8 cellular contexts compared by ENCODE assay signal in genomic region chr13:80339841-80340642, GRCh38. TPM values are rescaled to one million over a fixed set of nuclear protein-coding genes. Genes with fewer than 3 reads are reported as not detected.
DNase-seq lines count a peak whose midpoint lies in the region; FAIRE-seq and TF ChIP-seq lines count a peak whose summit lies in the region.

No MANE protein-coding gene starts in this region.

- H3K14ac ChIP-seq in neuronal stem cell (ENCODE audit: low read length) = peak overlapping the region; percentile 83

- H3K4me3 ChIP-seq in neuronal stem cell (ENCODE audit: low read length in 2 of 2) = peak overlapping the region; percentile 63 to 97

- WGBS in neuronal stem cell (ENCODE audit: extremely low coverage in 2 of 2, insufficient read length in 2 of 2, insufficient replicate concordance in 1 of 2), 2 donors = no CpG with 5 or more reads among the region's 63 CpGs

- peak; percentile 41 for DNase-seq in ACHN
- peak; percentile 40 for DNase-seq in GM13977 (ENCODE audit: low spot score)
- peak; percentile 50 for DNase-seq in M059J (ENCODE audit: low read depth)
- DNase-seq in activated CD8-positive, alpha-beta memory T cell treated with anti-CD3 and anti-CD28 coated beads, Interleukin-2, amount 50 U/mL, for 48 hours = peak; percentile 57
- peak; percentile 41 for DNase-seq in foreskin melanocyte
- DNase-seq in neuronal stem cell (ENCODE audit: low spot score) = peak; percentile 17
- no peak for DNase-seq in iPS-NIHi7 (ENCODE audit: extremely low spot score)
- no peak for DNase-seq in urothelium cell line (ENCODE audit: low spot score)

- H3K4ac ChIP-seq in neuronal stem cell (ENCODE audit: low read length) = peak overlapping the region; percentile 79

- H4K8ac ChIP-seq in neuronal stem cell (ENCODE audit: low read depth, low read length) = no peak overlapping the region

- peak overlapping the region; percentile 72 for H2BK15ac ChIP-seq in neuronal stem cell (ENCODE audit: low read length)

- no peaks in the 10 kb centered on the region for H3K27me3 ChIP-seq in neuronal stem cell (ENCODE audit: control insufficient read depth in 3 of 3, insufficient read depth in 3 of 3, low read depth in 1 of 3, low read length in 3 of 3)

- no peak overlapping the region for H2AFZ ChIP-seq in neuronal stem cell (ENCODE audit: low read length)

- peak overlapping the region; percentile 98 for H2BK120ac ChIP-seq in neuronal stem cell (ENCODE audit: low read depth, low read length)

- H3K9ac ChIP-seq in neuronal stem cell (ENCODE audit: low read depth, low read length, poor library complexity) = peak overlapping the region; percentile 99

- H3K9me3 ChIP-seq in neuronal stem cell (replicated peaks in 1 of 2; ENCODE audit: control insufficient read depth in 2 of 2, insufficient read depth in 1 of 2, low read depth in 1 of 2, low read length in 2 of 2) = no peaks in the 10 kb centered on the region

- peaks cover 7 to 18% of the 10 kb centered on the region in 2 donors for H3K4me1 ChIP-seq in neuronal stem cell (ENCODE audit: control insufficient read depth in 2 of 2, insufficient read depth in 1 of 2, low read depth in 1 of 2, low read length in 2 of 2)

- H3K79me1 ChIP-seq in neuronal stem cell (ENCODE audit: low read depth, low read length) = no peaks in the 10 kb centered on the region

- peak overlapping the region; percentile 77 for H4K91ac ChIP-seq in neuronal stem cell (ENCODE audit: low read depth, low read length, poor library complexity)

- FAIRE-seq in urothelium cell line (lab: Jason Lieb, UNC) = no peak

- H3K27ac ChIP-seq in neuronal stem cell (replicated peaks; ENCODE audit: low read length) = peak overlapping the region; percentile 100

- H2AK5ac ChIP-seq in neuronal stem cell (ENCODE audit: low read depth, low read length) = peak overlapping the region; percentile 82

- in situ Hi-C loops in ACHN (cut with HindIII; ENCODE audit: low pct_ligation_motif_present, low pct_unique_long_range_greater_than_20kb, low sequenced_read_pairs) (no loop called here), GM13977 (cut with MboI; ENCODE audit: low pct_unique_long_range_greater_than_20kb, low sequenced_read_pairs, unreplicated experiment) (no loop called here)

- no peak overlapping the region for H2BK12ac ChIP-seq in neuronal stem cell (ENCODE audit: low read length)

- peaks cover 10 to 48% of the 10 kb centered on the region in 2 donors for H3K36me3 ChIP-seq in neuronal stem cell (replicated peaks in 1 of 2; ENCODE audit: control insufficient read depth in 2 of 2, insufficient read depth in 2 of 2, low read length in 2 of 2)

- H3K4me2 ChIP-seq in neuronal stem cell (ENCODE audit: insufficient read depth, low read length, poor library complexity, severe bottlenecking) = peak overlapping the region; percentile 21

- H3K23ac ChIP-seq in neuronal stem cell (ENCODE audit: low read depth, low read length, poor library complexity) = peak overlapping the region; percentile 61

- TF ChIP-seq CTCF in GM13977 (IDR thresholded peaks at IDR 0.05; ENCODE audit: extremely low read depth, insufficient read depth, missing control alignments) = no peak

- peak overlapping the region; percentile 99 for H3K18ac ChIP-seq in neuronal stem cell (ENCODE audit: low read length)

- peak overlapping the region; percentile 97 for H2BK5ac ChIP-seq in neuronal stem cell (ENCODE audit: low read length)

RNA-seq across cellular contexts. Expression of gene SPRY2, which starts 0.9 kb away (rescaled TPM):
- total RNA-seq in M059J (2014; rRNA removed; shearing (Covaris generic)) = 5.0 and 8.2 TPM in 2 replicates
- polyA plus RNA-seq in neuronal stem cell (2013, experiment 1 of 2) = 98.8 TPM
- 98.5 TPM for polyA plus RNA-seq in neuronal stem cell (2013, experiment 2 of 2)

Comparison
In these comparisons a context has a peak if more than half of its experiments do, and no peak if none do; other contexts are left out.
1. DNase-seq: peak in ACHN (single experiment), GM13977 (single experiment), M059J (single experiment), activated CD8-positive, alpha-beta memory T cell treated with anti-CD3 and anti-CD28 coated beads, Interleukin-2, amount 50 U/mL, for 48 hours (single experiment), foreskin melanocyte (single experiment) and neuronal stem cell (single experiment); none in iPS-NIHi7 (single experiment) and urothelium cell line (single experiment).